Comparison of ENCODE assay signal across 30 cellular contexts in genomic region chr1:94592566-94592920, GRCh38. TPM values are rescaled to one million over a fixed set of nuclear protein-coding genes. Genes with fewer than 3 reads are reported as not detected.
DNase-seq lines count a peak whose midpoint lies in the region; ATAC-seq and TF ChIP-seq lines count a peak whose summit lies in the region.
"Had no signal": no experiment of that assay in that cellular context is flagged by ENCODE, and none has a peak within 500 bp of the region (broad histone marks: within the 10 kb centered on the region; RNA-seq: fewer than 3 reads in every experiment).

No MANE protein-coding gene starts in this region.

- H2AFZ ChIP-seq in DND-41 (ENCODE audit: low read depth, low read length), result no peak overlapping the region

- H3K36me3 ChIP-seq in DND-41 (ENCODE audit: insufficient read depth, low read length) (no peaks in the 10 kb centered on the region), ectodermal cell (ENCODE audit: control insufficient read depth, insufficient read depth, low read length) (no peaks in the 10 kb centered on the region)
- H3K36me3 ChIP-seq: BE2C, colonic mucosa, esophagus muscularis mucosa, heart right ventricle, pancreas had no signal

- H3K27me3 Mint-ChIP-seq in nephron progenitor cell (ENCODE audit: low read depth, poor library complexity), result no peaks in the 10 kb centered on the region
- H3K27me3 Mint-ChIP-seq in activated CD4-positive, alpha-beta T cell treated with anti-CD3 and anti-CD28 coated beads for 36 hours, result peaks cover 1% of the 10 kb centered on the region

- CTCF ChIA-PET in RWPE1 (lab: Yijun Ruan, JAX), result no interaction called here
- CTCF ChIA-PET in activated CD4-positive, alpha-beta T cell treated with anti-CD3 and anti-CD28 coated beads for 36 hours (lab: Charles Lee), result no interaction called here

- no peak overlapping the region for H3K9ac ChIP-seq in DND-41 (ENCODE audit: low read depth, low read length)
- H3K9ac ChIP-seq: SK-N-SH had no signal

- H3K4me3 ChIP-seq in DND-41 (ENCODE audit: low read depth in 1 of 2, low read length in 2 of 2) (no peak overlapping the region), ectodermal cell (ENCODE audit: insufficient read depth, low read depth, low read length) (no peak overlapping the region)
- H3K4me3 ChIP-seq: body of pancreas, colonic mucosa, esophagus muscularis mucosa, heart right ventricle, pancreas had no signal

- H3K27me3 ChIP-seq in DND-41 (ENCODE audit: insufficient read depth, low read length, poor library complexity) (no peaks in the 10 kb centered on the region), ectodermal cell (ENCODE audit: control insufficient read depth, insufficient read depth, low read length, poor library complexity, severe bottlenecking) (no peaks in the 10 kb centered on the region)
- H3K27me3 ChIP-seq: BE2C, body of pancreas, colonic mucosa, esophagus muscularis mucosa, foreskin keratinocyte, heart right ventricle, pancreas had no signal

- H3K4me1 ChIP-seq in DND-41 (ENCODE audit: insufficient read depth, low read length), result no peaks in the 10 kb centered on the region
- H3K4me1 ChIP-seq in ectodermal cell (ENCODE audit: control insufficient read depth, insufficient read depth, low read length), result peaks cover 23% of the 10 kb centered on the region
- H3K4me1 ChIP-seq: BE2C, colonic mucosa, foreskin keratinocyte had no signal

- no peak overlapping the region for H3K4me2 ChIP-seq in DND-41 (ENCODE audit: insufficient read depth, low read length)
- H3K4me2 ChIP-seq: SK-N-SH had no signal

- 68 to 71% methylated on average over 2 of the region's 2 CpGs for WGBS in ectodermal cell, 2 experiments

- POLR2A ChIA-PET in RWPE1 (lab: Yijun Ruan, JAX; ENCODE audit: low non-redundant PET), result no interaction called here
- POLR2A ChIA-PET in activated CD4-positive, alpha-beta T cell treated with anti-CD3 and anti-CD28 coated beads for 36 hours (lab: Charles Lee), result no interaction called here

- intact Hi-C loops in activated CD4-positive, alpha-beta T cell treated with anti-CD3 and anti-CD28 coated beads for 36 hours (cut with DNase I, micrococcal nuclease), result no loop called here

- H3K9me3 ChIP-seq in DND-41 (ENCODE audit: insufficient read depth, low read length, severe bottlenecking) (no peaks in the 10 kb centered on the region), ectodermal cell (ENCODE audit: control insufficient read depth, low read length) (no peaks in the 10 kb centered on the region)
- H3K9me3 ChIP-seq: BE2C, body of pancreas, colonic mucosa, esophagus muscularis mucosa, heart right ventricle, pancreas, SK-N-SH had no signal

- TF ChIP-seq CTCF in DND-41 (IDR thresholded peaks at IDR 0.05; ENCODE audit: borderline replicate concordance, extremely low read depth, low read length, poor library complexity, severe bottlenecking) (no peak), nephron progenitor cell (IDR thresholded peaks at IDR 0.05) (no peak), RWPE1 (conservative IDR thresholded peaks at IDR 0.05; ENCODE audit: low read depth) (no peak)

- H3K4me3 Mint-ChIP-seq in nephron progenitor cell, result peak overlapping the region; percentile 31
- no peak overlapping the region for H3K4me3 Mint-ChIP-seq in activated CD4-positive, alpha-beta T cell treated with anti-CD3 and anti-CD28 coated beads for 36 hours
- H3K4me3 Mint-ChIP-seq: activated CD8-positive, alpha-beta T cell treated with anti-CD3 and anti-CD28 coated beads, Interleukin-2, amount 10 ng/mL, durations not matched to agents 7 days and 5 days; H9; memory B cell; stimulated activated naive CD8-positive, alpha-beta T cell treated with anti-CD3 and anti-CD28 coated beads, Interleukin-15, amount 100 ng/mL, for 72 hours; T-helper 17 cell had no signal

- H3K27ac Mint-ChIP-seq in nephron progenitor cell, result peak overlapping the region; percentile 76
- no peak overlapping the region for H3K27ac Mint-ChIP-seq in activated CD4-positive, alpha-beta T cell treated with anti-CD3 and anti-CD28 coated beads for 36 hours
- H3K27ac Mint-ChIP-seq: activated CD8-positive, alpha-beta T cell treated with anti-CD3 and anti-CD28 coated beads, Interleukin-2, amount 10 ng/mL, durations not matched to agents 7 days and 5 days; memory B cell; stimulated activated naive CD8-positive, alpha-beta T cell treated with anti-CD3 and anti-CD28 coated beads, Interleukin-15, amount 100 ng/mL, for 72 hours; T-helper 17 cell had no signal

- 0 out of 3 replicates have a peak, but pooled peaks have one; percentile 17 for ATAC-seq in DND-41 (ENCODE audit: insufficient read depth, low read depth)
- no peak for ATAC-seq in activated CD4-positive, alpha-beta T cell treated with anti-CD3 and anti-CD28 coated beads for 36 hours
- ATAC-seq: activated CD8-positive, alpha-beta T cell treated with anti-CD3 and anti-CD28 coated beads, Interleukin-2, amount 10 ng/mL, durations not matched to agents 7 days and 5 days; body of pancreas; foreskin keratinocyte; heart right ventricle; stimulated activated naive CD8-positive, alpha-beta T cell treated with anti-CD3 and anti-CD28 coated beads, Interleukin-15, amount 100 ng/mL, for 72 hours; T-helper 17 cell had no signal

- peaks cover 85% of the 10 kb centered on the region for H3K4me1 Mint-ChIP-seq in nephron progenitor cell
- no peaks in the 10 kb centered on the region for H3K4me1 Mint-ChIP-seq in activated CD4-positive, alpha-beta T cell treated with anti-CD3 and anti-CD28 coated beads for 36 hours
- H3K4me1 Mint-ChIP-seq: memory B cell; stimulated activated naive CD8-positive, alpha-beta T cell treated with anti-CD3 and anti-CD28 coated beads, Interleukin-15, amount 100 ng/mL, for 72 hours had no signal

- DNase-seq in DND-41, result no peak
- DNase-seq in NCI-H748 treated with DMSO at 0.1 percent for 48 hours (lab: John Stamatoyannopoulos, UW), result peak; percentile 1
- DNase-seq in nephron progenitor cell, result no peak
- no peak for DNase-seq in amniotic stem cell (lab: John Stamatoyannopoulos, UW)
- DNase-seq in RWPE1 (ENCODE audit: low spot score), result no peak
- DNase-seq in activated CD4-positive, alpha-beta T cell treated with anti-CD3 and anti-CD28 coated beads for 36 hours, result no peak
- no peak for DNase-seq in SW480 (ENCODE audit: low spot score)
- DNase-seq: activated CD8-positive, alpha-beta T cell treated with anti-CD3 and anti-CD28 coated beads, Interleukin-2, amount 10 ng/mL, durations not matched to agents 7 days and 5 days; activated T-cell treated with anti-CD3 and anti-CD28 coated beads for 4 hours; BE2C; body of pancreas; colonic mucosa; DMS53; foreskin keratinocyte; GDM1; H9; heart right ventricle; left cardiac atrium; NCI-H1092 treated with DMSO at 0.1 percent for 48 hours; NCI-H1930; pancreas; SK-N-SH; small intestine; stimulated activated CD8-positive, alpha-beta memory T cell treated with anti-CD3 and anti-CD28 coated beads, Interleukin-4, amount 100 ng/mL, for 48 hours; stimulated activated naive CD8-positive, alpha-beta T cell treated with anti-CD3 and anti-CD28 coated beads, Interleukin-15, amount 100 ng/mL, for 72 hours; T-helper 17 cell; trophoblast cell had no signal

- H3K79me2 ChIP-seq in DND-41 (ENCODE audit: insufficient read depth, low read length), result no peaks in the 10 kb centered on the region

- H4K20me1 ChIP-seq in DND-41 (ENCODE audit: insufficient read depth, low read length), result no peaks in the 10 kb centered on the region

- no peaks in the 10 kb centered on the region for H3K9me3 Mint-ChIP-seq in nephron progenitor cell
- no peaks in the 10 kb centered on the region for H3K9me3 Mint-ChIP-seq in activated CD4-positive, alpha-beta T cell treated with anti-CD3 and anti-CD28 coated beads for 36 hours (ENCODE audit: low read depth)
- H3K9me3 Mint-ChIP-seq: H9; memory B cell; stimulated activated naive CD8-positive, alpha-beta T cell treated with anti-CD3 and anti-CD28 coated beads, Interleukin-15, amount 100 ng/mL, for 72 hours had no signal

- H3K27ac ChIP-seq in DND-41 (ENCODE audit: low read length), result no peak overlapping the region
- H3K27ac ChIP-seq in ectodermal cell (ENCODE audit: insufficient read depth, low read depth, low read length, poor library complexity, severe bottlenecking), result peak overlapping the region; percentile 81
- no peak overlapping the region for H3K27ac ChIP-seq in RWPE1
- H3K27ac ChIP-seq: body of pancreas, colonic mucosa, esophagus muscularis mucosa, foreskin keratinocyte, heart right ventricle, pancreas had no signal

- no peaks in the 10 kb centered on the region for H3K36me3 Mint-ChIP-seq in nephron progenitor cell (ENCODE audit: low read depth)
- no peaks in the 10 kb centered on the region for H3K36me3 Mint-ChIP-seq in activated CD4-positive, alpha-beta T cell treated with anti-CD3 and anti-CD28 coated beads for 36 hours (ENCODE audit: low read depth)
- H3K36me3 Mint-ChIP-seq: memory B cell had no signal

RNA-seq across cellular contexts. Expression of gene F3, which starts 51.0 kb away (rescaled TPM):
- polyA plus RNA-seq in ectodermal cell (2013, experiment 1 of 4), result 5.3 TPM
- polyA plus RNA-seq in ectodermal cell (2013, experiment 2 of 4), result 3.2 TPM
- 4.1 TPM for polyA plus RNA-seq in ectodermal cell (2013, experiment 3 of 4)
- 3.8 TPM for polyA plus RNA-seq in ectodermal cell (2013, experiment 4 of 4)
- total RNA-seq in activated CD4-positive, alpha-beta T cell treated with anti-CD3 and anti-CD28 coated beads for 36 hours, result under 1 TPM in 1 of 2 experiments, not detected in 1; 0.07 TPM
- total RNA-seq: activated CD8-positive, alpha-beta T cell treated with anti-CD3 and anti-CD28 coated beads, Interleukin-2, amount 10 ng/mL, durations not matched to agents 7 days and 5 days had no signal
